In the genomic region with DNA sequence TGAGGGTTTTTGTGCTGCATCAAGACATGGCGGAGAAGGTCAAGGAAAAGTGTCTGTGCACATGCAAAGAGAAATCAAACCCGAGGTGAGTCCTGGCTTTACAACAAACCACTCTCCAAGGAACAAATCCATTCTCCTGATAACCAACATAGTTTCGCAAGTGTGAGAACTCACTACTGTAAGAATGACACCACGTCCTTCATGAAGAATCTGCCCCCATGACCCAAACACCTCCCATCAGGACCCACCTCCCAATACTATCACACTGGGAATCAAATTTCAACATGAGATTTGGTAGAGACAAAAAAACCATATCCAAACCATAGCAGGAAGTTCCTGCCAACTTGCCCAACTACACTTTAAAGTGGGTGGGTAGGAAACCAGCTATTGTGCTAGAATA, we compare ENCODE assay signal across 12 cellular contexts. TPM values are rescaled to one million over a fixed set of nuclear protein-coding genes. Genes with fewer than 3 reads are reported as not detected.
A peak's percentile ranks its signal among the peaks of the same experiment; 100 is the strongest.
DNase-seq lines count a peak whose midpoint lies in the region; TF ChIP-seq lines count a peak whose summit lies in the region.
"Had no signal": no experiment of that assay in that cellular context is flagged by ENCODE, and none has a peak within 500 bp of the region (broad histone marks: within the 10 kb centered on the region; RNA-seq: fewer than 3 reads in every experiment).

No MANE protein-coding gene starts in this region.

- TF ChIP-seq EP300 in suprapubic skin (IDR thresholded peaks at IDR 0.05), result no peak

- H3K9ac ChIP-seq in mammary epithelial cell (ENCODE audit: insufficient read depth, low read length), result no peak overlapping the region
- H3K9ac ChIP-seq in SK-N-MC (ENCODE audit: insufficient read length), result no peak overlapping the region

- TF ChIP-seq CTCF in MCF 10A (IDR thresholded peaks at IDR 0.05; ENCODE audit: unreplicated experiment) (no peak), mammary epithelial cell (conservative IDR thresholded peaks at IDR 0.05 in 1 of 2, IDR thresholded peaks at IDR 0.05 in 1 of 2; ENCODE audit: extremely low read depth in 1 of 2, insufficient read depth in 1 of 2, low read depth in 1 of 2, low read length in 2 of 2) (no peak), hepatocyte (IDR thresholded peaks at IDR 0.05; ENCODE audit: poor library complexity) (no peak), suprapubic skin (IDR thresholded peaks at IDR 0.05) (no peak)

- peak overlapping the region; percentile 99 for H3K4me3 Mint-ChIP-seq in MCF 10A (ENCODE audit: unreplicated experiment)

- dilution Hi-C loops in mammary epithelial cell (cut with HindIII; ENCODE audit: low sequenced_read_pairs), result no loop called here

- peak overlapping the region; percentile 56 for H3K27ac Mint-ChIP-seq in MCF 10A (ENCODE audit: low read depth, unreplicated experiment)

- H4K20me1 ChIP-seq in mammary epithelial cell (ENCODE audit: insufficient read depth, low read length) (no peaks in the 10 kb centered on the region), hepatocyte (ENCODE audit: insufficient read depth, poor library complexity, severe bottlenecking) (no peaks in the 10 kb centered on the region)

- WGBS in mammary epithelial cell (ENCODE audit: low coverage, missing lambda C conversion rate), result 72% methylated on average over 4 of the region's 4 CpGs
- 65% methylated on average over 4 of the region's 4 CpGs for WGBS in hepatocyte (ENCODE audit: low lambda C conversion rate, missing lambda C conversion rate)
- WGBS in suprapubic skin, result 65% methylated on average over 4 of the region's 4 CpGs

- BruUV-seq in MCF 10A (replicated peaks; lab: Mats Ljungman, UMichigan) (no TSS peak), mammary epithelial cell (replicated peaks; lab: Mats Ljungman, UMichigan) (no TSS peak)

- no peaks in the 10 kb centered on the region for H3K9me3 Mint-ChIP-seq in MCF 10A (ENCODE audit: unreplicated experiment)

- no peaks in the 10 kb centered on the region for H3K9me3 ChIP-seq in mammary epithelial cell (replicated peaks; ENCODE audit: insufficient read depth, low read length)
- H3K9me3 ChIP-seq in SK-N-MC (ENCODE audit: low read depth, low read length), result no peaks in the 10 kb centered on the region
- H3K9me3 ChIP-seq in hepatocyte (ENCODE audit: low read depth), result no peaks in the 10 kb centered on the region
- H3K9me3 ChIP-seq in suprapubic skin, result no peaks in the 10 kb centered on the region

- TF ChIP-seq POLR2A in suprapubic skin (IDR thresholded peaks at IDR 0.05), result no peak

- CTCF ChIA-PET in MCF 10A (lab: Yijun Ruan, JAX), result interaction anchor here (0.6 kb wide), 1 partner anchor 104 kb away, joined by 3 read pairs; no protein-coding TSS in a partner anchor
- CTCF ChIA-PET in mammary epithelial cell (lab: Charles Lee; ENCODE audit: low non-redundant PET), result no interaction called here

- no peaks in the 10 kb centered on the region for H3K36me3 ChIP-seq in mammary epithelial cell (ENCODE audit: insufficient read depth, low read length)
- H3K36me3 ChIP-seq in SK-N-MC (ENCODE audit: insufficient read depth, low read length), result no peaks in the 10 kb centered on the region
- no peaks in the 10 kb centered on the region for H3K36me3 ChIP-seq in hepatocyte (replicated peaks; ENCODE audit: insufficient read depth, low read depth)
- H3K36me3 ChIP-seq in suprapubic skin, result no peaks in the 10 kb centered on the region

- intact Hi-C loops in MCF 10A (cut with micrococcal nuclease), result no loop called here
- intact Hi-C loops in mammary epithelial cell (cut with micrococcal nuclease), result no loop called here

- no peak overlapping the region for H3K4me3 ChIP-seq in mammary epithelial cell (replicated peaks in 1 of 3; ENCODE audit: insufficient read depth in 1 of 3, low read depth in 2 of 3, low read length in 3 of 3)
- peak overlapping the region; percentile 89; the same call in 1 of the 2 replicates for H3K4me3 ChIP-seq in SK-N-MC
- no peak overlapping the region for H3K4me3 ChIP-seq in hepatocyte
- H3K4me3 ChIP-seq in suprapubic skin, result peak overlapping the region; percentile 8

- H3K4me1 Mint-ChIP-seq in MCF 10A (ENCODE audit: insufficient read depth, unreplicated experiment), result peaks cover 29% of the 10 kb centered on the region

- H3K36me3 Mint-ChIP-seq in MCF 10A (ENCODE audit: insufficient read depth, unreplicated experiment), result peaks cover 36% of the 10 kb centered on the region

- peak; percentile 11 for DNase-seq in MCF 10A (ENCODE audit: unreplicated experiment)
- DNase-seq in mammary epithelial cell, result no peak
- no peak for DNase-seq in SK-N-MC (ENCODE audit: low read depth, low spot score)
- no peak for DNase-seq in hepatocyte (ENCODE audit: low spot score)
- DNase-seq in suprapubic skin (ENCODE audit: low spot score in 2 of 2), result no peak
- no peak for DNase-seq in NCI-H748 (lab: John Stamatoyannopoulos, UW; ENCODE audit: unreplicated experiment)
- DNase-seq in DMS53 (lab: John Stamatoyannopoulos, UW), result no peak
- DNase-seq in NCI-H1417 (lab: John Stamatoyannopoulos, UW), result no peak
- DNase-seq: activated CD8-positive, alpha-beta memory T cell treated with anti-CD3 and anti-CD28 coated beads, Interleukin-2, amount 10 ng/mL, durations not matched to agents 7 days and 5 days; small intestine; T-helper 1 cell had no signal

- H3K79me2 ChIP-seq in mammary epithelial cell (ENCODE audit: insufficient read depth, low read length), result peaks cover 32% of the 10 kb centered on the region
- peaks cover 38% of the 10 kb centered on the region for H3K79me2 ChIP-seq in hepatocyte

- no peaks in the 10 kb centered on the region for H3K27me3 Mint-ChIP-seq in MCF 10A (ENCODE audit: insufficient read depth, unreplicated experiment)

- no peaks in the 10 kb centered on the region for H3K9me2 ChIP-seq in hepatocyte (replicated peaks; ENCODE audit: insufficient read depth)

- H3K4me1 ChIP-seq in mammary epithelial cell (ENCODE audit: insufficient read depth, low read length), result peaks cover 25% of the 10 kb centered on the region
- peaks cover 23% of the 10 kb centered on the region for H3K4me1 ChIP-seq in hepatocyte (ENCODE audit: insufficient read depth)
- peaks cover 34% of the 10 kb centered on the region for H3K4me1 ChIP-seq in suprapubic skin

- H2AFZ ChIP-seq in mammary epithelial cell (ENCODE audit: low read depth, low read length), result no peak overlapping the region
- no peak overlapping the region for H2AFZ ChIP-seq in hepatocyte

- H3K4me2 ChIP-seq in mammary epithelial cell (ENCODE audit: insufficient read depth, low read depth, low read length), result no peak overlapping the region
- peak overlapping the region; percentile 89 for H3K4me2 ChIP-seq in hepatocyte

- POLR2A ChIA-PET in MCF 10A (lab: Yijun Ruan, JAX), result interaction anchor here (0.7 to 0.8 kb wide), 2 partner anchors 35 to 114 kb away, joined by 3 to 4 read pairs; no protein-coding TSS in a partner anchor

- in situ Hi-C loops in mammary epithelial cell (cut with MboI; ENCODE audit: low sequenced_read_pairs in 2 of 2), result no loop called here

- H3K27ac ChIP-seq in mammary epithelial cell (ENCODE audit: insufficient read depth, low read depth, low read length) (no peak overlapping the region), SK-N-MC (no peak overlapping the region), hepatocyte (peak overlapping the region; percentile 100), suprapubic skin (no peak overlapping the region)

- H3K27me3 ChIP-seq in mammary epithelial cell (ENCODE audit: insufficient read depth, low read length), result no peaks in the 10 kb centered on the region
- H3K27me3 ChIP-seq in hepatocyte, result no peaks in the 10 kb centered on the region
- no peaks in the 10 kb centered on the region for H3K27me3 ChIP-seq in suprapubic skin
- H3K27me3 ChIP-seq: foreskin keratinocyte had no signal

RNA-seq across cellular contexts. Expression of a gene that starts 2.4 kb away (rescaled TPM):
- 55.1 and 86.8 TPM in 2 replicates for total RNA-seq in MCF 10A (2022)
- 10 to 100 TPM; 41.0 to 88.7 TPM for total RNA-seq in mammary epithelial cell
- 16.7 TPM for polyA plus RNA-seq in mammary epithelial cell
- 72.5 TPM for polyA minus RNA-seq in mammary epithelial cell
- total RNA-seq in hepatocyte, result 23.8 and 29.7 TPM in 2 replicates
- polyA plus RNA-seq in hepatocyte, result 18.4 and 25.3 TPM in 2 replicates
- 10 to 100 TPM; 28.5 to 71.7 (median 38.5) TPM for total RNA-seq in suprapubic skin

RNA-seq across cellular contexts. Expression of a gene that starts 39.1 kb away (rescaled TPM):
- total RNA-seq in MCF 10A (2022) (26.0 and 27.9 TPM in 2 replicates), mammary epithelial cell (10 to 100 TPM; 11.7 to 16.5 TPM), hepatocyte (11.8 and 13.4 TPM in 2 replicates), suprapubic skin (10 to 100 TPM in 3 of 4 donors, 1 to 10 TPM in 1; 6.0 to 28.4 (median 14.3) TPM)
- polyA plus RNA-seq in mammary epithelial cell (7.6 TPM), hepatocyte (6.3 and 6.6 TPM in 2 replicates)
- polyA minus RNA-seq in mammary epithelial cell, result 4.8 TPM

Comparison
In these comparisons a context has a peak if more than half of its experiments do, and no peak if none do; other contexts are left out.
1. H3K4me3 ChIP-seq: peak in SK-N-MC (single experiment) and suprapubic skin (single experiment); none in mammary epithelial cell (0 of 3) and hepatocyte (single experiment).